ENCODE assay signal across 16 cellular contexts in the genomic region with DNA sequence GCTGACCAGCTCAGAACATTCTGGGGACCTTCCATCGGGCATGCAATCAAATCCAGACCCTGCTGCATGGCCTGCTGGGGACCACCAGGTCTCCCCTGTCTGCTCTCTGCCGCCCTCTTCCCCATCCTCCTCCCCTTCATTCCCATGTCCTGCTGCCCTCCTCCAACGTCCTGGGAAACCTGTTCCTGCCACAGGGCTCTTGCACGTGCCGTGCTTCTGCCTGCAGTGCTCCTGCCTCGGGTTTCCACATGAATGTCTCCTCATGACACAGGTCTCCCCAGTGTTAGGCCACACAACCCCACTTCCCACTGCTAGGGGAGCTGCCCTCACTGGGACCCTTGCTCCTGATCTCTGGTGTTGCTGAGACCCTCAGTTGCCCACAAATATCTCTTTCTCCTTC. TPM values are rescaled to one million over a fixed set of nuclear protein-coding genes. Genes with fewer than 3 reads are reported as not detected.
A peak's percentile ranks its signal among the peaks of the same experiment; 100 is the strongest.
DNase-seq lines count a peak whose midpoint lies in the region; ATAC-seq and TF ChIP-seq lines count a peak whose summit lies in the region.
"Had no signal": no experiment of that assay in that cellular context is flagged by ENCODE, and none has a peak within 500 bp of the region (broad histone marks: within the 10 kb centered on the region; RNA-seq: fewer than 3 reads in every experiment).

No MANE protein-coding gene starts in this region.

- CTCF ChIA-PET in activated naive CD4-positive, alpha-beta T cell treated with anti-CD3 and anti-CD28 coated beads, Interleukin-2, amount 10 ng/mL, durations not matched to agents 7 days and 5 days (lab: Charles Lee): no interaction called here
- CTCF ChIA-PET in activated naive CD4-positive, alpha-beta T cell treated with anti-CD3 and anti-CD28 coated beads for 36 hours (lab: Charles Lee): no interaction called here
- CTCF ChIA-PET in OCI-LY7 (lab: Charles Lee; ENCODE audit: unreplicated experiment): no interaction called here

- ATAC-seq in upper lobe of left lung (ENCODE audit: low FRiP score in 2 of 2) (no peak), GM21528 (IDR thresholded peaks at IDR 0.05; ENCODE audit: low FRiP score, unreplicated experiment) (no peak)

- no peak overlapping the region for H4K91ac ChIP-seq in mesenchymal stem cell (ENCODE audit: low read length)

- H2BK15ac ChIP-seq in mesenchymal stem cell (ENCODE audit: low read depth, poor library complexity, severe bottlenecking): no peak overlapping the region

- no peaks in the 10 kb centered on the region for H3K27me3 ChIP-seq in upper lobe of left lung
- H3K27me3 ChIP-seq in mesenchymal stem cell (ENCODE audit: control insufficient read depth in 1 of 2, insufficient read depth in 1 of 2, low read length in 2 of 2): peaks cover 21 to 31% of the 10 kb centered on the region in 2 experiments

- TF ChIP-seq EP300 in upper lobe of left lung (IDR thresholded peaks at IDR 0.05): no peak

- H3K4me2 ChIP-seq in OCI-LY7 (ENCODE audit: low read length): no peak overlapping the region
- H3K4me2 ChIP-seq in mesenchymal stem cell (ENCODE audit: low read length, poor library complexity, severe bottlenecking): no peak overlapping the region

- no peak overlapping the region for H3K9ac ChIP-seq in mesenchymal stem cell (ENCODE audit: low read length)

- H3K4me1 ChIP-seq in OCI-LY7 (ENCODE audit: insufficient read depth, low read length, poor library complexity, severe bottlenecking): peaks cover 11% of the 10 kb centered on the region
- H3K4me1 ChIP-seq in upper lobe of left lung: peaks cover 7 to 19% (median 15%) of the 10 kb centered on the region in 4 donors
- H3K4me1 ChIP-seq in mesenchymal stem cell (ENCODE audit: control insufficient read depth, insufficient read depth, low read depth, low read length): peaks cover 1% of the 10 kb centered on the region

- no peak for TF ChIP-seq POLR2A in upper lobe of left lung (IDR thresholded peaks at IDR 0.05)

- 88 to 92% methylated on average over 6 of the region's 6 CpGs for WGBS in upper lobe of left lung, 2 donors
- 83% methylated on average over 6 of the region's 6 CpGs for WGBS in mesenchymal stem cell

- H2BK12ac ChIP-seq in mesenchymal stem cell (ENCODE audit: low read length in 2 of 2): no peak overlapping the region

- no peak overlapping the region for H4K8ac ChIP-seq in mesenchymal stem cell (ENCODE audit: low read length)

- H3K36me3 ChIP-seq in OCI-LY7 (ENCODE audit: insufficient read depth, low read length) (no peaks in the 10 kb centered on the region), upper lobe of left lung (no peaks in the 10 kb centered on the region), mesenchymal stem cell (ENCODE audit: control insufficient read depth in 1 of 2, insufficient read depth in 2 of 2, low read depth in 1 of 2, low read length in 2 of 2) (peaks cover 0 to 13% of the 10 kb centered on the region in 2 experiments)

- H3K79me2 ChIP-seq in OCI-LY7 (ENCODE audit: insufficient read depth, low read depth, low read length): no peaks in the 10 kb centered on the region

- peak overlapping the region; percentile 27; the same call in 1 of the 2 replicates for H2AFZ ChIP-seq in OCI-LY7 (ENCODE audit: low read length)
- H2AFZ ChIP-seq in mesenchymal stem cell (ENCODE audit: low read depth, low read length): no peak overlapping the region

- no peaks in the 10 kb centered on the region for H3K9me3 Mint-ChIP-seq in activated naive CD4-positive, alpha-beta T cell treated with anti-CD3 and anti-CD28 coated beads, Interleukin-2, amount 10 ng/mL, durations not matched to agents 7 days and 5 days
- H3K9me3 Mint-ChIP-seq in activated naive CD4-positive, alpha-beta T cell treated with anti-CD3 and anti-CD28 coated beads for 36 hours: no peaks in the 10 kb centered on the region
- no peaks in the 10 kb centered on the region for H3K9me3 Mint-ChIP-seq in neural crest cell
- H3K9me3 Mint-ChIP-seq: CD4-positive, alpha-beta T cell; IgD-negative memory B cell had no signal

- H3K27ac ChIP-seq in OCI-LY7 (ENCODE audit: low read depth, low read length, poor library complexity, severe bottlenecking): no peak overlapping the region
- H3K27ac ChIP-seq in upper lobe of left lung: peak overlapping the region in 3 of 4 donors; percentile 20 to 67 (median 54)
- no peak overlapping the region for H3K27ac ChIP-seq in mesenchymal stem cell (ENCODE audit: low read length, poor library complexity, severe bottlenecking)
- H3K27ac ChIP-seq: 22Rv1 had no signal

- H3K4me3 Mint-ChIP-seq in activated naive CD4-positive, alpha-beta T cell treated with anti-CD3 and anti-CD28 coated beads, Interleukin-2, amount 10 ng/mL, durations not matched to agents 7 days and 5 days: no peak overlapping the region
- no peak overlapping the region for H3K4me3 Mint-ChIP-seq in activated naive CD4-positive, alpha-beta T cell treated with anti-CD3 and anti-CD28 coated beads for 36 hours
- H3K4me3 Mint-ChIP-seq in neural crest cell: no peak overlapping the region
- H3K4me3 Mint-ChIP-seq: CD4-positive, alpha-beta T cell had no signal

- POLR2A ChIA-PET in OCI-LY7 (lab: Charles Lee): no interaction called here

- H3K4me1 Mint-ChIP-seq in activated naive CD4-positive, alpha-beta T cell treated with anti-CD3 and anti-CD28 coated beads, Interleukin-2, amount 10 ng/mL, durations not matched to agents 7 days and 5 days: peaks cover 33% of the 10 kb centered on the region
- H3K4me1 Mint-ChIP-seq in activated naive CD4-positive, alpha-beta T cell treated with anti-CD3 and anti-CD28 coated beads for 36 hours (ENCODE audit: low read depth): peaks cover 14% of the 10 kb centered on the region
- no peaks in the 10 kb centered on the region for H3K4me1 Mint-ChIP-seq in neural crest cell

- intact Hi-C loops in activated naive CD4-positive, alpha-beta T cell treated with anti-CD3 and anti-CD28 coated beads for 36 hours (cut with micrococcal nuclease): no loop called here
- intact Hi-C loops in OCI-LY7 (cut with micrococcal nuclease; ENCODE audit: unreplicated experiment): no loop called here

- H3K9me2 ChIP-seq in OCI-LY7 (ENCODE audit: insufficient read depth, low read length): no peaks in the 10 kb centered on the region

- H3K18ac ChIP-seq in mesenchymal stem cell (ENCODE audit: low read depth in 1 of 2, low read length in 2 of 2): no peak overlapping the region

- H3K27me3 Mint-ChIP-seq in activated naive CD4-positive, alpha-beta T cell treated with anti-CD3 and anti-CD28 coated beads, Interleukin-2, amount 10 ng/mL, durations not matched to agents 7 days and 5 days: peaks cover 47% of the 10 kb centered on the region
- H3K27me3 Mint-ChIP-seq in activated naive CD4-positive, alpha-beta T cell treated with anti-CD3 and anti-CD28 coated beads for 36 hours (ENCODE audit: low read depth): no peaks in the 10 kb centered on the region
- no peaks in the 10 kb centered on the region for H3K27me3 Mint-ChIP-seq in neural crest cell (ENCODE audit: low read depth)

- no peak for TF ChIP-seq CTCF in OCI-LY7 (conservative IDR thresholded peaks at IDR 0.05; ENCODE audit: low read length)
- no peak for TF ChIP-seq CTCF in neural crest cell (conservative IDR thresholded peaks at IDR 0.05)
- TF ChIP-seq CTCF in upper lobe of left lung (IDR thresholded peaks at IDR 0.05): no peak

- no peaks in the 10 kb centered on the region for H3K9me3 ChIP-seq in OCI-LY7 (ENCODE audit: low read length)
- no peaks in the 10 kb centered on the region for H3K9me3 ChIP-seq in upper lobe of left lung
- H3K9me3 ChIP-seq in mesenchymal stem cell (ENCODE audit: control insufficient read depth, low read length): no peaks in the 10 kb centered on the region

- no peak overlapping the region for H3K23ac ChIP-seq in mesenchymal stem cell (ENCODE audit: low read length in 2 of 2)

- H4K20me1 ChIP-seq in OCI-LY7 (ENCODE audit: insufficient read depth, low read length): no peaks in the 10 kb centered on the region

- H3K4me3 ChIP-seq in OCI-LY7 (ENCODE audit: low read depth, low read length, poor library complexity, severe bottlenecking): no peak overlapping the region
- H3K4me3 ChIP-seq in upper lobe of left lung: no peak overlapping the region
- no peak overlapping the region for H3K4me3 ChIP-seq in mesenchymal stem cell (ENCODE audit: insufficient read depth in 1 of 2, low read depth in 1 of 2, low read length in 2 of 2)

- H3K4ac ChIP-seq in mesenchymal stem cell (ENCODE audit: low read depth in 1 of 2, low read length in 2 of 2): no peak overlapping the region

- DNase-seq in activated naive CD4-positive, alpha-beta T cell treated with anti-CD3 and anti-CD28 coated beads, Interleukin-2, amount 10 ng/mL, durations not matched to agents 7 days and 5 days: no peak
- no peak for DNase-seq in activated naive CD4-positive, alpha-beta T cell treated with anti-CD3 and anti-CD28 coated beads for 36 hours
- DNase-seq in OCI-LY7 (ENCODE audit: low spot score) (no peak), neural crest cell (ENCODE audit: low read depth, low spot score) (no peak), upper lobe of left lung (no peak), mesenchymal stem cell (no peak)
- DNase-seq in activated CD4-positive, alpha-beta T cell treated with anti-CD3 and anti-CD28 coated beads for 48 hours: no peak
- DNase-seq: CD4-positive, alpha-beta T cell; Karpas-422; NCI-H1417 treated with DMSO at 0.1 percent for 48 hours; NCI-H187 treated with DMSO at 0.1 percent for 48 hours; NCI-H226; RPMI8226 had no signal

- H3K36me3 Mint-ChIP-seq in activated naive CD4-positive, alpha-beta T cell treated with anti-CD3 and anti-CD28 coated beads, Interleukin-2, amount 10 ng/mL, durations not matched to agents 7 days and 5 days: no peaks in the 10 kb centered on the region
- no peaks in the 10 kb centered on the region for H3K36me3 Mint-ChIP-seq in activated naive CD4-positive, alpha-beta T cell treated with anti-CD3 and anti-CD28 coated beads for 36 hours (ENCODE audit: low read depth)
- H3K36me3 Mint-ChIP-seq in neural crest cell (ENCODE audit: low read depth): no peaks in the 10 kb centered on the region
- H3K36me3 Mint-ChIP-seq: IgD-negative memory B cell had no signal

- no TSS peak for BruUV-seq in OCI-LY7 (replicated peaks; lab: Mats Ljungman, UMichigan)

- H3K27ac Mint-ChIP-seq in activated naive CD4-positive, alpha-beta T cell treated with anti-CD3 and anti-CD28 coated beads, Interleukin-2, amount 10 ng/mL, durations not matched to agents 7 days and 5 days: peak overlapping the region; percentile 26
- H3K27ac Mint-ChIP-seq in activated naive CD4-positive, alpha-beta T cell treated with anti-CD3 and anti-CD28 coated beads for 36 hours: no peak overlapping the region
- H3K27ac Mint-ChIP-seq in neural crest cell (ENCODE audit: unreplicated experiment): peak overlapping the region; percentile 86
- H3K27ac Mint-ChIP-seq: CD4-positive, alpha-beta T cell had no signal

- no peaks in the 10 kb centered on the region for H3K79me1 ChIP-seq in mesenchymal stem cell (replicated peaks; ENCODE audit: low read length, poor library complexity, severe bottlenecking)

- no peak overlapping the region for H2BK120ac ChIP-seq in mesenchymal stem cell (ENCODE audit: low read depth, low read length)

- no peak overlapping the region for H2AK5ac ChIP-seq in mesenchymal stem cell (ENCODE audit: low read length, severe bottlenecking)

- no peak overlapping the region for H3K14ac ChIP-seq in mesenchymal stem cell (ENCODE audit: low read length in 2 of 2)

- no peak overlapping the region for H2BK5ac ChIP-seq in mesenchymal stem cell (ENCODE audit: low read depth, low read length, poor library complexity, severe bottlenecking)

RNA-seq across cellular contexts. Expression of a gene that starts 37.2 kb away (rescaled TPM):
- total RNA-seq in activated naive CD4-positive, alpha-beta T cell treated with anti-CD3 and anti-CD28 coated beads for 36 hours: 1 to 10 TPM in 1 of 2 experiments, under 1 TPM in 1; 0.96 to 1.3 TPM
- 0.03 TPM in 1 of 2 replicates, not detected in the other for total RNA-seq in OCI-LY7 (2014; rRNA removed; shearing (Covaris generic))
- total RNA-seq in OCI-LY7 (2022) (0.51 TPM in 1 of 2 replicates, not detected in the other), neural crest cell (18.5 and 22.9 TPM in 2 replicates), upper lobe of left lung (10 to 100 TPM; 15.0 to 63.8 (median 21.7) TPM)
- polyA plus RNA-seq in mesenchymal stem cell (2013, experiment 1 of 2): 216 TPM
- polyA plus RNA-seq in mesenchymal stem cell (2013, experiment 2 of 2): 209 TPM

Comparison
In these comparisons a context has a peak if more than half of its experiments do, and no peak if none do; other contexts are left out.
1. H3K27ac ChIP-seq: peak in upper lobe of left lung (3 of 4); none in OCI-LY7 (single experiment) and mesenchymal stem cell (single experiment).